Comparison of ENCODE assay signal across 8 cellular contexts in the genomic region with DNA sequence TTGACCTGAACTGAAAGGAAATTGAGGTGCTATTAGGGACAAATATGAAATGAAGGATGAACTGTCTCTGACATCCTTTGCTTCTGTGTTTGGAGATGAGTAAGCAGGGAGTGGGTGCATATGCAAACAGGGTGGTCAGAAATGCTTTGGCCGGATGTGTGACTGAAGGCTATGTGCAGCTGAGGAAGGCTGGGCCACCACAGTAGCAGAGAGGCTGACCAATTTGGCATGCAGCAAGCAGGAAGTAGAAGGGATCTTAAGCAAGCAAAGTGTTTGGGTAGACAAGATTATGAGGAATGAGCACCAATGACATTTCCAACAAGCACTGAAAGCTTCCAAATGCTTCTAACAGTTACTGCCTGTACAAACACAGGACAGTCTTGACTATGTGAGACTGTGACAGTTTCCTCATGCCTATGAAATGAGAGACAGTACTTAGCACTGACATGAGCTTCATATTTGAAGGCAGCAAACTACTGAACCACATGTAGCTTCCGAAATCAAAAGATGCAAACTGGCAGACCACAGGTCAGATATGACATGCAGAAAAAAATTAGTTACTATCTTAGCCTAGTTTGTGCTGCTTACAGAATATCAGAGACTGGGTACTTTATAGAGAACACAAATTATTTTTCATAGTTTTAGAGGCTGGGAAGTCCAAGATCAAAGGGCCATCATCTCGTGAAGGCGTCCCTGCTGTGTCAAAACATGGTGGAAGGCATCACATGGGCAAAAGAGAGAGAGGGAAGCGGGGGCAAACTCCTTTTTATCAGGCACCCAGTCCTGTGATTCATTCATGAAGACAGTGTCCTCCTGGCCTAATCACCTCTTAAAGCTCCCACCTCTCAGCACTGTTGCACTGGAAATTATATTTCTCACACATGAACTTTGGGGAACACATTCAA. TPM values are rescaled to one million over a fixed set of nuclear protein-coding genes. Genes with fewer than 3 reads are reported as not detected.
DNase-seq lines count a peak whose midpoint lies in the region; ATAC-seq and TF ChIP-seq lines count a peak whose summit lies in the region.

No MANE protein-coding gene starts in this region.

- no peaks in the 10 kb centered on the region for H3K9me2 ChIP-seq in GM23248 (ENCODE audit: insufficient read depth)

- H3K27me3 Mint-ChIP-seq in activated T-helper 17 cell treated with anti-CD3 and anti-CD28 coated beads, Interleukin-2, amount 50 U/mL, for 72 hours, result no peaks in the 10 kb centered on the region

- no peaks in the 10 kb centered on the region for H3K9me3 Mint-ChIP-seq in activated T-helper 17 cell treated with anti-CD3 and anti-CD28 coated beads, Interleukin-2, amount 50 U/mL, for 72 hours

- peaks cover 26% of the 10 kb centered on the region for H3K4me1 Mint-ChIP-seq in activated T-helper 17 cell treated with anti-CD3 and anti-CD28 coated beads, Interleukin-2, amount 50 U/mL, for 72 hours

- 52 to 57% methylated on average over 5 of the region's 5 CpGs for WGBS in GM23248 (ENCODE audit: low coverage in 1 of 2, low lambda C conversion rate in 2 of 2, missing lambda C conversion rate in 2 of 2), 2 experiments
- 77% methylated on average over 5 of the region's 5 CpGs for WGBS in liver
- WGBS in transverse colon (ENCODE audit: low coverage in 1 of 2), 2 donors, result 50 to 65% methylated on average over 4 to 5 of the region's 5 CpGs

- H3K27ac Mint-ChIP-seq in activated T-helper 17 cell treated with anti-CD3 and anti-CD28 coated beads, Interleukin-2, amount 50 U/mL, for 72 hours, result peak overlapping the region; percentile 95

- peaks cover 52% of the 10 kb centered on the region for H3K79me2 ChIP-seq in GM23248 (ENCODE audit: insufficient read depth)

- TF ChIP-seq POLR2A in transverse colon (IDR thresholded peaks at IDR 0.05), result no peak

- ATAC-seq in activated CD4-positive, CD25-positive, alpha-beta regulatory T cell treated with anti-CD3 and anti-CD28 coated beads, Interleukin-2, amount 50 U/mL, for 24 hours, result no peak
- ATAC-seq in activated T-helper 17 cell treated with anti-CD3 and anti-CD28 coated beads, Interleukin-2, amount 50 U/mL, for 72 hours (replicated peaks), result peak; percentile 64

- H2AFZ ChIP-seq in GM23248, result 0 out of 2 replicates have a peak overlapping the region, but pooled peaks have one; percentile 23

- TF ChIP-seq CTCF in LNCaP clone FGC (IDR thresholded peaks at IDR 0.05; ENCODE audit: control insufficient read depth, extremely low read depth, insufficient read depth) (no peak), liver (IDR thresholded peaks at IDR 0.05; ENCODE audit: low read depth, low read length, missing input control) (no peak), transverse colon (IDR thresholded peaks at IDR 0.05) (no peak)

- TF ChIP-seq RAD21 in liver (IDR thresholded peaks at IDR 0.05), result peak in 1 of 2 donors; percentile 24

- no peaks in the 10 kb centered on the region for H3K9me3 ChIP-seq in GM23248 (ENCODE audit: low read depth)
- no peaks in the 10 kb centered on the region for H3K9me3 ChIP-seq in liver (ENCODE audit: control insufficient read depth in 4 of 4, low read length in 3 of 4)
- no peaks in the 10 kb centered on the region for H3K9me3 ChIP-seq in transverse colon

- H3K4me2 ChIP-seq in GM23248 (ENCODE audit: unreplicated experiment), result peak overlapping the region; percentile 61

- in situ Hi-C loops in GM23248 (cut with MboI), result no loop called here
- in situ Hi-C loops in transverse colon (cut with MboI; ENCODE audit: low pct_ligation_motif_present in 1 of 4, low pct_unique_long_range_greater_than_20kb in 1 of 4, low sequenced_read_pairs in 3 of 4), result loop anchor here in 2 of 4 donors (5.0 to 10.0 kb wide), 2 partner anchors 129 to 132 kb away; partner anchors contain the start of gene SLC35F5 (in 2 of the 2)

- H3F3A ChIP-seq in GM23248 (ENCODE audit: insufficient read depth), result peaks cover 39% of the 10 kb centered on the region

- peak overlapping the region; percentile 93 for H3K4me3 Mint-ChIP-seq in activated T-helper 17 cell treated with anti-CD3 and anti-CD28 coated beads, Interleukin-2, amount 50 U/mL, for 72 hours

- H3K36me3 ChIP-seq in GM23248 (ENCODE audit: low read depth) (no peaks in the 10 kb centered on the region), liver (ENCODE audit: control insufficient read depth in 4 of 4, insufficient read depth in 3 of 4, low read depth in 1 of 4, low read length in 3 of 4) (no peaks in the 10 kb centered on the region), transverse colon (no peaks in the 10 kb centered on the region)

- TF ChIP-seq EP300 in transverse colon (IDR thresholded peaks at IDR 0.05; ENCODE audit: low read depth), result no peak

- H3K27me3 ChIP-seq in GM23248 (replicated peaks; ENCODE audit: insufficient read depth) (no peaks in the 10 kb centered on the region), liver (ENCODE audit: control insufficient read depth in 4 of 4, insufficient read depth in 4 of 4, low read length in 3 of 4) (no peaks in the 10 kb centered on the region), transverse colon (no peaks in the 10 kb centered on the region)

- H3K36me3 Mint-ChIP-seq in activated T-helper 17 cell treated with anti-CD3 and anti-CD28 coated beads, Interleukin-2, amount 50 U/mL, for 72 hours (ENCODE audit: low read depth), result peaks cover 65% of the 10 kb centered on the region

- intact Hi-C loops in transverse colon (cut with DNase I; ENCODE audit: low total_unique reads), result no loop called here

- peak; percentile 53 for DNase-seq in activated CD4-positive, CD25-positive, alpha-beta regulatory T cell treated with anti-CD3 and anti-CD28 coated beads, Interleukin-2, amount 50 U/mL, for 72 hours
- DNase-seq in GM23248, result peak; percentile 91
- peak; percentile 89 for DNase-seq in LNCaP clone FGC (ENCODE audit: low read depth)
- DNase-seq in transverse colon, result peak; percentile 72
- no peak for DNase-seq in nucleus accumbens (lab: John Stamatoyannopoulos, UW)

- peaks cover 35% of the 10 kb centered on the region for H3K4me1 ChIP-seq in GM23248 (ENCODE audit: insufficient read depth)
- H3K4me1 ChIP-seq in liver (ENCODE audit: control insufficient read depth in 4 of 4, insufficient read depth in 4 of 4, low read length in 3 of 4), result peaks cover 2 to 18% (median 9%) of the 10 kb centered on the region in 4 donors
- H3K4me1 ChIP-seq in transverse colon, result peaks cover 16 to 52% (median 26%) of the 10 kb centered on the region in 4 donors

- H3K4me3 ChIP-seq in GM23248, result peak overlapping the region; percentile 46
- no peak overlapping the region for H3K4me3 ChIP-seq in LNCaP clone FGC (ENCODE audit: low read depth, low read length)
- H3K4me3 ChIP-seq in liver (ENCODE audit: low read depth in 1 of 3, low read length in 3 of 3), result no peak overlapping the region
- H3K4me3 ChIP-seq in transverse colon, result no peak overlapping the region

- no peaks in the 10 kb centered on the region for H4K20me1 ChIP-seq in GM23248 (ENCODE audit: insufficient read depth)

- H3K27ac ChIP-seq in GM23248 (peak overlapping the region; percentile 74), liver (ENCODE audit: low read depth in 1 of 2, low read length in 2 of 2) (peak overlapping the region in 1 of 2 donors; percentile 33), transverse colon (peak overlapping the region; percentile 52 to 99 (median 78))

- H3K9ac ChIP-seq in GM23248 (peak overlapping the region; percentile 26), liver (ENCODE audit: low read depth in 1 of 2, low read length in 2 of 2) (no peak overlapping the region)

TF ChIP-seq in liver, 16 proteins besides CTCF, POLR2A, EP300 and RAD21:
- peak; percentile 26 for TF ChIP-seq MAX (IDR thresholded peaks at IDR 0.05)
- no peak for TF ChIP-seq YY1 (IDR thresholded peaks at IDR 0.05)

RNA-seq across cellular contexts. Expression of gene ACTR3, which starts 3.2 kb away (rescaled TPM):
- 343 and 410 TPM in 2 replicates for total RNA-seq in GM23248 (2014; rRNA removed; shearing (Covaris generic))
- 361 and 377 TPM in 2 replicates for polyA plus RNA-seq in GM23248 (2016; fragmentation: Nextera tagmentation; extraction: Ambion mirVana)
- 100 to 1,000 TPM; 441 to 618 TPM for total RNA-seq in activated T-helper 17 cell treated with anti-CD3 and anti-CD28 coated beads, Interleukin-2, amount 50 U/mL, for 72 hours
- total RNA-seq in liver, result 10 to 100 TPM; 63.6 to 99.6 TPM
- polyA plus RNA-seq in liver, result 10 to 100 TPM; 34.4 to 39.9 TPM
- total RNA-seq in transverse colon, result 100 to 1,000 TPM in 2 of 4 donors, 10 to 100 TPM in 2; 68.8 to 143 (median 114) TPM

Comparison
In these comparisons a context has a peak if more than half of its experiments do, and no peak if none do; other contexts are left out.
1. DNase-seq: peak in activated CD4-positive, CD25-positive, alpha-beta regulatory T cell treated with anti-CD3 and anti-CD28 coated beads, Interleukin-2, amount 50 U/mL, for 72 hours (single experiment), GM23248 (single experiment), LNCaP clone FGC (single experiment) and transverse colon (single experiment); none in nucleus accumbens (0 of 56).